15 cellular contexts compared by ENCODE assay signal in genomic region chr1:8425781-8426161, GRCh38.
DNase-seq lines count a peak whose midpoint lies in the region; ATAC-seq and TF ChIP-seq lines count a peak whose summit lies in the region.
"Had no signal": no experiment of that assay in that cellular context is flagged by ENCODE, and none has a peak within 500 bp of the region (broad histone marks: within the 10 kb centered on the region; RNA-seq: fewer than 3 reads in every experiment).

No MANE protein-coding gene starts in this region.

- H3K27ac ChIP-seq in heart left ventricle (peak overlapping the region in 10 of 12 donors; percentile 35 to 99 (median 98)), thyroid gland (peak overlapping the region in 2 of 3 donors; percentile 99), foreskin keratinocyte (no peak overlapping the region)

- peaks cover 0 to 83% (median 40%) of the 10 kb centered on the region in 12 donors for H3K4me1 ChIP-seq in heart left ventricle
- peaks cover 17 to 38% of the 10 kb centered on the region in 2 donors for H3K4me1 ChIP-seq in thyroid gland
- peaks cover 22% of the 10 kb centered on the region for H3K4me1 ChIP-seq in foreskin keratinocyte

- H3K4me3 ChIP-seq in heart left ventricle = no peak overlapping the region
- no peak overlapping the region for H3K4me3 ChIP-seq in thyroid gland (replicated peaks in 1 of 3)

- ATAC-seq in heart left ventricle (no peak), left ventricle myocardium superior (no peak), T-helper 17 cell (no peak), memory B cell (ENCODE audit: low read depth) (no peak), foreskin keratinocyte (no peak), GM21825 (IDR thresholded peaks at IDR 0.05; ENCODE audit: unreplicated experiment) (no peak)

- H3K27me3 Mint-ChIP-seq in T-helper 17 cell (no peaks in the 10 kb centered on the region), memory B cell (no peaks in the 10 kb centered on the region)

- no peaks in the 10 kb centered on the region for H3K27me3 ChIP-seq in heart left ventricle
- H3K27me3 ChIP-seq in thyroid gland = no peaks in the 10 kb centered on the region
- no peaks in the 10 kb centered on the region for H3K27me3 ChIP-seq in foreskin keratinocyte

- H3K4me1 Mint-ChIP-seq in T-helper 17 cell = peaks cover 54% of the 10 kb centered on the region
- peaks cover 49% of the 10 kb centered on the region for H3K4me1 Mint-ChIP-seq in memory B cell

- no peak for TF ChIP-seq CTCF in heart left ventricle (IDR thresholded peaks at IDR 0.05)
- no peak for TF ChIP-seq CTCF in thyroid gland (IDR thresholded peaks at IDR 0.05)
- TF ChIP-seq CTCF in foreskin keratinocyte (conservative IDR thresholded peaks at IDR 0.05) = no peak

- H3K36me3 ChIP-seq in heart left ventricle (peaks cover 0 to 3% (median 0%) of the 10 kb centered on the region in 9 donors), thyroid gland (no peaks in the 10 kb centered on the region)

- 96 to 99% (median 98%) methylated on average over 3 of the region's 3 CpGs for WGBS in heart left ventricle, 4 donors
- 95 to 97% methylated on average over 3 of the region's 3 CpGs for WGBS in thyroid gland, 2 donors

- peak overlapping the region; percentile 97 for H3K27ac Mint-ChIP-seq in T-helper 17 cell
- peak overlapping the region; percentile 90 for H3K27ac Mint-ChIP-seq in memory B cell

- TF ChIP-seq POLR2A in heart left ventricle (IDR thresholded peaks at IDR 0.05) (no peak), thyroid gland (IDR thresholded peaks at IDR 0.05) (no peak)

- intact Hi-C loops in heart left ventricle (cut with DNase I) = loop anchor here in 4 of 10 donors (10.0 kb wide), 3 partner anchors 99 to 401 kb away; partner anchors contain the start of gene ERRFI1 (in 1 of the 4)
- intact Hi-C loops in left ventricle myocardium superior (cut with micrococcal nuclease) = no loop called here
- intact Hi-C loops in thyroid gland (cut with DNase I) = no loop called here

- H3K36me3 Mint-ChIP-seq in T-helper 17 cell (ENCODE audit: low read depth) = peaks cover 7% of the 10 kb centered on the region
- peaks cover 2% of the 10 kb centered on the region for H3K36me3 Mint-ChIP-seq in memory B cell

- H3K9me3 ChIP-seq in heart left ventricle (no peaks in the 10 kb centered on the region), T-helper 17 cell (ENCODE audit: control insufficient read depth, low read length, poor library complexity, severe bottlenecking) (no peaks in the 10 kb centered on the region), thyroid gland (no peaks in the 10 kb centered on the region)

- no peaks in the 10 kb centered on the region for H3K9me3 Mint-ChIP-seq in memory B cell

- H3K4me3 Mint-ChIP-seq in T-helper 17 cell = no peak overlapping the region
- H3K4me3 Mint-ChIP-seq in memory B cell = no peak overlapping the region
- H3K4me3 Mint-ChIP-seq: activated T-helper 1 cell treated with anti-CD3 and anti-CD28 coated beads, Interleukin-12 subunit alpha, Interleukin-12 subunit beta, Interleukin-2, Interleukin-4 antibody, amounts not matched to agents 30 ng/mL and 10 ng/mL and 1 ng/mL, durations not matched to agents 14 hours and 24 hours and 36 hours had no signal

- DNase-seq in heart left ventricle (no peak), left ventricle myocardium superior (no peak), T-helper 17 cell (no peak), memory B cell (ENCODE audit: low spot score in 2 of 2) (no peak), thyroid gland (no peak), foreskin keratinocyte (no peak), NCI-H128 (lab: John Stamatoyannopoulos, UW; ENCODE audit: unreplicated experiment) (no peak)
- DNase-seq: activated CD4-positive, alpha-beta T cell treated with anti-CD3 and anti-CD28 coated beads for 4 hours; DMS79; NCI-H1092 treated with DMSO at 0.1 percent for 48 hours; NCI-H226; OCI-M1; trophoblast cell had no signal
